In genomic region chr12:51172515-51173431, GRCh38 we compare ENCODE assay signal across 8 cellular contexts. TPM values are rescaled to one million over a fixed set of nuclear protein-coding genes. Genes with fewer than 3 reads are reported as not detected.
DNase-seq lines count a peak whose midpoint lies in the region; ATAC-seq and TF ChIP-seq lines count a peak whose summit lies in the region.

TSS of gene TFCP2 (minus strand) at chr12:51173135. CDS start at chr12:51172422, 713 bp downstream.

- peak within 1 kb of the TSS; percentile 80 for H3K4me3 Mint-ChIP-seq in activated CD4-positive, alpha-beta T cell treated with anti-CD3 and anti-CD28 coated beads, Interleukin-2, amount 10 ng/mL, durations not matched to agents 24 days and 14 days

- peaks cover 10% of the 10 kb centered on the region for H3K4me1 ChIP-seq in colonic mucosa

- no peaks in the 10 kb centered on the region for H3K9me3 ChIP-seq in colonic mucosa

- peak; percentile 95 for ATAC-seq in HG03439 (IDR thresholded peaks at IDR 0.05; ENCODE audit: unreplicated experiment)

- H3K27me3 ChIP-seq in colonic mucosa (no peaks in the 10 kb centered on the region), layer of hippocampus (ENCODE audit: control insufficient read depth, insufficient read depth, low read length) (no peaks in the 10 kb centered on the region)

- peak within 1 kb of the TSS; percentile 85 for H3K27ac ChIP-seq in colonic mucosa
- peak within 1 kb of the TSS; percentile 99 for H3K27ac ChIP-seq in layer of hippocampus (ENCODE audit: low read depth, low read length)

- H3K4me3 ChIP-seq in colonic mucosa, result peak within 1 kb of the TSS; percentile 82

- TF ChIP-seq CTCF in colonic mucosa (IDR thresholded peaks at IDR 0.05), result no peak

- intact Hi-C loops in activated CD4-positive, alpha-beta T cell treated with anti-CD3 and anti-CD28 coated beads, Interleukin-2, amount 10 ng/mL, durations not matched to agents 24 days and 14 days (cut with micrococcal nuclease), result loop anchor here (1.0 to 2.0 kb wide), 4 partner anchors 46 to 124 kb away; partner anchors contain the start of genes CSRNP2, DAZAP2, LETMD1 and POU6F1
- intact Hi-C loops in colonic mucosa (cut with DNase I), result no loop called here

- H3K36me3 Mint-ChIP-seq in activated CD4-positive, alpha-beta T cell treated with anti-CD3 and anti-CD28 coated beads, Interleukin-2, amount 10 ng/mL, durations not matched to agents 24 days and 14 days (ENCODE audit: low read depth), result peaks cover 8% of the 10 kb centered on the region

- no peaks in the 10 kb centered on the region for H3K36me3 ChIP-seq in colonic mucosa

- no peaks in the 10 kb centered on the region for H3K27me3 Mint-ChIP-seq in activated CD4-positive, alpha-beta T cell treated with anti-CD3 and anti-CD28 coated beads, Interleukin-2, amount 10 ng/mL, durations not matched to agents 24 days and 14 days

- peak within 1 kb of the TSS; percentile 86 for H3K27ac Mint-ChIP-seq in activated CD4-positive, alpha-beta T cell treated with anti-CD3 and anti-CD28 coated beads, Interleukin-2, amount 10 ng/mL, durations not matched to agents 24 days and 14 days

- peak within 1 kb of the TSS; percentile 85 to 97 for H3K9ac ChIP-seq in colonic mucosa (ENCODE audit: low read depth in 2 of 2, low read length in 2 of 2)

- DNase-seq in Ammon's horn (ENCODE audit: low spot score), result peak; percentile 99
- peak; percentile 93 for DNase-seq in GM19238 (ENCODE audit: insufficient read length, low spot score)
- DNase-seq in NCI-H526 treated with DMSO at 0.1 percent for 48 hours (lab: John Stamatoyannopoulos, UW), result peak; percentile 83
- peak; percentile 98 for DNase-seq in activated CD4-positive, alpha-beta T cell treated with anti-CD3 and anti-CD28 coated beads, Interleukin-2, amount 10 ng/mL, durations not matched to agents 24 days and 14 days
- DNase-seq in colonic mucosa, result peak; percentile 96
- DNase-seq in stimulated activated CD4-positive, alpha-beta T cell treated with anti-CD3 and anti-CD28 coated beads, Interleukin-1b, Interleukin-23, amount 100 ng/mL, for 24 hours (ENCODE audit: low read depth in 4 of 4, low spot score in 1 of 4), result peak; percentile 80 to 90 (median 85)

- no peaks in the 10 kb centered on the region for H3K9me3 Mint-ChIP-seq in activated CD4-positive, alpha-beta T cell treated with anti-CD3 and anti-CD28 coated beads, Interleukin-2, amount 10 ng/mL, durations not matched to agents 24 days and 14 days

- peaks cover 12% of the 10 kb centered on the region for H3K4me1 Mint-ChIP-seq in activated CD4-positive, alpha-beta T cell treated with anti-CD3 and anti-CD28 coated beads, Interleukin-2, amount 10 ng/mL, durations not matched to agents 24 days and 14 days

RNA-seq across cellular contexts. Expression of gene TFCP2, which starts in this region (rescaled TPM):
- total RNA-seq in activated CD4-positive, alpha-beta T cell treated with anti-CD3 and anti-CD28 coated beads, Interleukin-2, amount 10 ng/mL, durations not matched to agents 24 days and 14 days, result 43.1 and 46.3 TPM in 2 replicates
- 10 to 100 TPM; 24.4 to 30.9 TPM for total RNA-seq in colonic mucosa

Comparison
In these comparisons a context has a peak if more than half of its experiments do, and no peak if none do; other contexts are left out.
1. Peak in every context shown above with its lines: DNase-seq, ATAC-seq, H3K4me3 ChIP-seq and H3K27ac ChIP-seq.